In genomic region chr2:223944166-223944703, GRCh38 we compare ENCODE assay signal across 8 cellular contexts. TPM values are rescaled to one million over a fixed set of nuclear protein-coding genes. Genes with fewer than 3 reads are reported as not detected.
A peak's percentile ranks its signal among the peaks of the same experiment; 100 is the strongest.
DNase-seq lines count a peak whose midpoint lies in the region; ATAC-seq, FAIRE-seq and TF ChIP-seq lines count a peak whose summit lies in the region.

No MANE protein-coding gene starts in this region.

- H3K4me1 ChIP-seq in astrocyte (ENCODE audit: insufficient read depth, low read length) = peaks cover 14% of the 10 kb centered on the region

- peak overlapping the region; percentile 97 for H3K4me2 ChIP-seq in astrocyte (ENCODE audit: low read length)

- H3K9me3 ChIP-seq in astrocyte (ENCODE audit: insufficient read depth, low read depth, low read length) = no peaks in the 10 kb centered on the region

- FAIRE-seq in astrocyte (lab: Jason Lieb, UNC) = no peak

- DNase-seq in stimulated activated CD4-positive, alpha-beta T cell treated with anti-CD3 and anti-CD28 coated beads, Interleukin-12 subunit alpha, Interleukin-12 subunit beta, amount 100 ng/mL, for 4 hours = peak; percentile 22
- DNase-seq in stimulated activated CD4-positive, alpha-beta T cell treated with anti-CD3 and anti-CD28 coated beads, Interleukin-1b, Interleukin-23, amount 100 ng/mL, for 48 hours = no peak
- DNase-seq in NCI-H69 (lab: John Stamatoyannopoulos, UW) = peak; percentile 33
- DNase-seq in astrocyte (ENCODE audit: low read depth) = no peak
- DNase-seq in hippocampal formation (lab: John Stamatoyannopoulos, UW) = peak; percentile 36 to 55
- peak; percentile 80 for DNase-seq in retina
- DNase-seq in DMS153 treated with DMSO at 0.1 percent for 48 hours (lab: John Stamatoyannopoulos, UW; ENCODE audit: unreplicated experiment) = no peak

- H3K27me3 Mint-ChIP-seq in astrocyte (ENCODE audit: low read depth, unreplicated experiment) = no peaks in the 10 kb centered on the region

- no peaks in the 10 kb centered on the region for H3K36me3 ChIP-seq in astrocyte (ENCODE audit: insufficient read depth, low read length)

- no peak for TF ChIP-seq CTCF in astrocyte (IDR thresholded peaks at IDR 0.05; ENCODE audit: insufficient read depth, low read depth, low read length)

- peak overlapping the region; percentile 68 for H2AFZ ChIP-seq in astrocyte (ENCODE audit: low read depth, low read length)

- ATAC-seq in HG03378 (IDR thresholded peaks at IDR 0.05; ENCODE audit: unreplicated experiment) = no peak

- no peaks in the 10 kb centered on the region for H3K9me3 Mint-ChIP-seq in astrocyte (ENCODE audit: unreplicated experiment)

- H3K27ac Mint-ChIP-seq in astrocyte (ENCODE audit: unreplicated experiment) = peak overlapping the region; percentile 89

- peak overlapping the region; percentile 91 for H3K27ac ChIP-seq in astrocyte (ENCODE audit: low read depth, low read length)

- peak overlapping the region; percentile 98 for H3K4me3 Mint-ChIP-seq in astrocyte (ENCODE audit: unreplicated experiment)

- no peaks in the 10 kb centered on the region for H3K27me3 ChIP-seq in astrocyte (ENCODE audit: insufficient read depth, low read length)

- peaks cover 23% of the 10 kb centered on the region for H3K4me1 Mint-ChIP-seq in astrocyte (ENCODE audit: low read depth, unreplicated experiment)

- H3K4me3 ChIP-seq in astrocyte (ENCODE audit: insufficient read depth, low read depth, low read length) = peak overlapping the region; percentile 80

- peaks cover 20% of the 10 kb centered on the region for H4K20me1 ChIP-seq in astrocyte (ENCODE audit: insufficient read depth, low read length)

- peaks cover 5% of the 10 kb centered on the region for H3K36me3 Mint-ChIP-seq in astrocyte (ENCODE audit: low read depth, unreplicated experiment)

- H3K79me2 ChIP-seq in astrocyte (ENCODE audit: insufficient read depth, low read length) = peaks cover 54% of the 10 kb centered on the region

- peak overlapping the region; percentile 92 for H3K9ac ChIP-seq in astrocyte (ENCODE audit: low read length)

RNA-seq across cellular contexts. Expression of gene WDFY1, which starts 0.9 kb away (rescaled TPM):
- 52.5 and 52.6 TPM in 2 replicates for total RNA-seq in astrocyte

RNA-seq across cellular contexts. Expression of gene MRPL44, which starts 13.0 kb away (rescaled TPM):
- total RNA-seq in astrocyte = 32.6 and 33.3 TPM in 2 replicates

Comparison
In these comparisons a context has a peak if more than half of its experiments do, and no peak if none do; other contexts are left out.
1. DNase-seq: peak in stimulated activated CD4-positive, alpha-beta T cell treated with anti-CD3 and anti-CD28 coated beads, Interleukin-12 subunit alpha, Interleukin-12 subunit beta, amount 100 ng/mL, for 4 hours (single experiment), NCI-H69 (single experiment), hippocampal formation (2 of 2) and retina (single experiment); none in stimulated activated CD4-positive, alpha-beta T cell treated with anti-CD3 and anti-CD28 coated beads, Interleukin-1b, Interleukin-23, amount 100 ng/mL, for 48 hours (single experiment), astrocyte (single experiment) and DMS153 treated with DMSO at 0.1 percent for 48 hours (single experiment).